In the genomic region with DNA sequence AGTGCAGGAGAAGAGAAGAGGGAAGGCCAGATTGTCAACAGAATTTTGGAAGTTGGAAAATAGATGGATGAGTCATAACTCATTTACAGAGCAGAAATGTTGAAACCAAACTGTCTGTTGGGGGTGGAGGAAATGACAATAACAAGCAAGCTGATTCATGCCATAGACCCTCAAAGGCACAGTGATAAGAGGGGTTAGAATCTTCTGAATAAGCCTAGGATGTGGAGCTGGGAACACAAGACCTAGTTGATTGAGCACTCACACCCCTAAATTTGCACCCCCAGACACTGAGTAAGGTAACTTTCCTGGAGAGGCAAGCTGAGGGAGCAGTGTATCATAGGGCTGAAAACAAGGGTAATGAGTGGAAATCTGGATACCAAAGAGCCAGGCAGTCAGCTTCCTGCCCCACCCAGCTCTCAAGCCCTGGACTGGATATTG, we compare ENCODE assay signal across 10 cellular contexts.
DNase-seq lines count a peak whose midpoint lies in the region; ATAC-seq and TF ChIP-seq lines count a peak whose summit lies in the region.
"Had no signal": no experiment of that assay in that cellular context is flagged by ENCODE, and none has a peak within 500 bp of the region (broad histone marks: within the 10 kb centered on the region; RNA-seq: fewer than 3 reads in every experiment).

No MANE protein-coding gene starts in this region.

- no peaks in the 10 kb centered on the region for H3K36me3 Mint-ChIP-seq in CD4-positive, alpha-beta memory T cell

- no peaks in the 10 kb centered on the region for H3K27me3 Mint-ChIP-seq in CD4-positive, alpha-beta memory T cell

- no peak overlapping the region for H3K27ac ChIP-seq in CD4-positive, alpha-beta memory T cell (ENCODE audit: low read depth, low read length)

- CTCF ChIA-PET in CD4-positive, alpha-beta memory T cell (lab: Charles Lee; ENCODE audit: partially characterized antibody), result no interaction called here

- H3K9me3 ChIP-seq in CD4-positive, alpha-beta memory T cell (ENCODE audit: control insufficient read depth in 1 of 2, low read length in 2 of 2), result no peaks in the 10 kb centered on the region

- ATAC-seq in sciatic nerve, result peak; percentile 28

- H3K4me3 Mint-ChIP-seq in CD4-positive, alpha-beta memory T cell, result no peak overlapping the region

- H3K36me3 ChIP-seq in CD4-positive, alpha-beta memory T cell (ENCODE audit: insufficient read depth, low read length), result no peaks in the 10 kb centered on the region

- POLR2A ChIA-PET in CD4-positive, alpha-beta memory T cell (lab: Charles Lee; ENCODE audit: partially characterized antibody), result no interaction called here

- H3K4me3 ChIP-seq in cardiac fibroblast (replicated peaks in 1 of 2; ENCODE audit: low read depth in 2 of 2, low read length in 2 of 2), result no peak overlapping the region
- H3K4me3 ChIP-seq in CD4-positive, alpha-beta memory T cell (ENCODE audit: low read length in 2 of 2), result no peak overlapping the region
- H3K4me3 ChIP-seq: lung had no signal

- H3K4me1 Mint-ChIP-seq in CD4-positive, alpha-beta memory T cell, result no peaks in the 10 kb centered on the region

- no peaks in the 10 kb centered on the region for H3K27me3 ChIP-seq in CD4-positive, alpha-beta memory T cell (ENCODE audit: insufficient read depth, low read length)

- peak; percentile 19 for DNase-seq in NCI-H2029 treated with DMSO at 0.1 percent for 48 hours (lab: John Stamatoyannopoulos, UW)
- no peak for DNase-seq in NCI-H2029 (lab: John Stamatoyannopoulos, UW)
- peak; percentile 45 for DNase-seq in NCI-H2227 treated with DMSO at 0.1 percent for 48 hours (lab: John Stamatoyannopoulos, UW)
- peak; percentile 66 to 84 for DNase-seq in cardiac fibroblast (ENCODE audit: low read depth in 2 of 2)
- no peak for DNase-seq in sciatic nerve (ENCODE audit: low spot score)
- DNase-seq in CD4-positive, alpha-beta memory T cell, result no peak
- DNase-seq in NCI-H510A (lab: John Stamatoyannopoulos, UW), result no peak
- DNase-seq in middle frontal gyrus (ENCODE audit: extremely low spot score, low spot score), result no peak
- DNase-seq: T-helper 1 cell had no signal

- no peak overlapping the region for H3K27ac Mint-ChIP-seq in CD4-positive, alpha-beta memory T cell

- intact Hi-C loops in sciatic nerve (cut with DNase I), result no loop called here
- intact Hi-C loops in CD4-positive, alpha-beta memory T cell (cut with micrococcal nuclease), result no loop called here

- H3K4me1 ChIP-seq in CD4-positive, alpha-beta memory T cell (ENCODE audit: insufficient read depth, low read length), result no peaks in the 10 kb centered on the region

- no peak for TF ChIP-seq CTCF in cardiac fibroblast (IDR thresholded peaks at IDR 0.05; ENCODE audit: low read depth, low read length)

- peaks cover 0 to 11% (median 6%) of the 10 kb centered on the region in 8 donors for H3K9me3 Mint-ChIP-seq in CD4-positive, alpha-beta memory T cell

Comparison
In these comparisons a context has a peak if more than half of its experiments do, and no peak if none do; other contexts are left out.
1. DNase-seq: peak in NCI-H2029 treated with DMSO at 0.1 percent for 48 hours (single experiment), NCI-H2227 treated with DMSO at 0.1 percent for 48 hours (single experiment) and cardiac fibroblast (2 of 2); none in NCI-H2029 (single experiment), sciatic nerve (single experiment), CD4-positive, alpha-beta memory T cell (0 of 5), NCI-H510A (single experiment) and middle frontal gyrus (single experiment).